Comparison of ENCODE assay signal across 8 cellular contexts in genomic region chr20:36574278-36575065, GRCh38. TPM values are rescaled to one million over a fixed set of nuclear protein-coding genes. Genes with fewer than 3 reads are reported as not detected.
DNase-seq lines count a peak whose midpoint lies in the region; ATAC-seq and TF ChIP-seq lines count a peak whose summit lies in the region.

No MANE protein-coding gene starts in this region.

- DNase-seq in AG08396 (ENCODE audit: low spot score) (peak; percentile 62), HCEC 1CT (peak; percentile 21), SK-N-MC (ENCODE audit: low read depth, low spot score) (no peak), hepatocyte (ENCODE audit: low spot score) (peak; percentile 78), gastrocnemius medialis (no peak), G401 (ENCODE audit: low spot score) (no peak), DMS153 treated with DMSO at 0.1 percent for 48 hours (lab: John Stamatoyannopoulos, UW; ENCODE audit: unreplicated experiment) (no peak)
- peak; percentile 32 for DNase-seq in activated naive CD8-positive, alpha-beta T cell treated with anti-CD3 and anti-CD28 coated beads, Interleukin-2, amount 50 U/mL, for 16 hours (ENCODE audit: low read depth, low spot score)

- TF ChIP-seq CTCF in hepatocyte (IDR thresholded peaks at IDR 0.05; ENCODE audit: poor library complexity) (no peak), gastrocnemius medialis (IDR thresholded peaks at IDR 0.05 in 4 of 5, conservative IDR thresholded peaks at IDR 0.05 in 1 of 5) (no peak)

- peak in 1 of 2 donors; percentile 23 for ATAC-seq in gastrocnemius medialis

- peak overlapping the region; percentile 78 for H2AFZ ChIP-seq in hepatocyte

- peak overlapping the region; percentile 93 for H3K27ac ChIP-seq in SK-N-MC
- peak overlapping the region; percentile 96 for H3K27ac ChIP-seq in hepatocyte
- peak overlapping the region; percentile 69 to 83 (median 75) for H3K27ac ChIP-seq in gastrocnemius medialis

- H3K27me3 ChIP-seq in hepatocyte = no peaks in the 10 kb centered on the region
- H3K27me3 ChIP-seq in gastrocnemius medialis = peaks cover 10 to 19% (median 16%) of the 10 kb centered on the region in 3 donors

- H3K4me2 ChIP-seq in hepatocyte = peak overlapping the region; percentile 90

- H3K4me1 ChIP-seq in hepatocyte (ENCODE audit: insufficient read depth) = peaks cover 27% of the 10 kb centered on the region
- peaks cover 7 to 18% of the 10 kb centered on the region in 2 donors for H3K4me1 ChIP-seq in gastrocnemius medialis

- peak overlapping the region; percentile 94 for H3K4me3 ChIP-seq in SK-N-MC
- H3K4me3 ChIP-seq in hepatocyte = peak overlapping the region; percentile 89
- H3K4me3 ChIP-seq in gastrocnemius medialis = peak overlapping the region; percentile 68 to 89 (median 72)

- no peaks in the 10 kb centered on the region for H3K9me2 ChIP-seq in hepatocyte (replicated peaks; ENCODE audit: insufficient read depth)

- H3K9me3 ChIP-seq in SK-N-MC (ENCODE audit: low read depth, low read length) = no peaks in the 10 kb centered on the region
- no peaks in the 10 kb centered on the region for H3K9me3 ChIP-seq in hepatocyte (ENCODE audit: low read depth)
- H3K9me3 ChIP-seq in gastrocnemius medialis = no peaks in the 10 kb centered on the region

- peak overlapping the region; percentile 94 for H3K9ac ChIP-seq in SK-N-MC (ENCODE audit: insufficient read length)

- 2% methylated on average over 52 of the region's 76 CpGs for WGBS in hepatocyte (ENCODE audit: low lambda C conversion rate, missing lambda C conversion rate)

- no peak for TF ChIP-seq POLR2A in gastrocnemius medialis (IDR thresholded peaks at IDR 0.05)

- H3K36me3 ChIP-seq in SK-N-MC (ENCODE audit: insufficient read depth, low read length) (peaks cover 22% of the 10 kb centered on the region), hepatocyte (replicated peaks; ENCODE audit: insufficient read depth, low read depth) (no peaks in the 10 kb centered on the region), gastrocnemius medialis (no peaks in the 10 kb centered on the region)

- H4K20me1 ChIP-seq in hepatocyte (ENCODE audit: insufficient read depth, poor library complexity, severe bottlenecking) = peaks cover 32% of the 10 kb centered on the region

- in situ Hi-C loops in gastrocnemius medialis (cut with MboI; ENCODE audit: low sequenced_read_pairs in 4 of 4) = loop anchor here in 1 of 4 donors (25.0 kb wide), 1 partner anchor 362 kb away; no protein-coding TSS in a partner anchor
- in situ Hi-C loops in G401 (cut with HindIII; ENCODE audit: low sequenced_read_pairs) = no loop called here

- intact Hi-C loops in gastrocnemius medialis (cut with DNase I; ENCODE audit: low total_unique reads) = loop anchor here (2.0 kb wide), 1 partner anchor 30 kb away; the partner anchor contains the start of gene RAB5IF

- peaks cover 58% of the 10 kb centered on the region for H3K79me2 ChIP-seq in hepatocyte

RNA-seq across cellular contexts. Expression of gene TGIF2, which starts 1.1 kb away (rescaled TPM):
- total RNA-seq in hepatocyte (27.0 and 30.6 TPM in 2 replicates), gastrocnemius medialis (1 to 10 TPM; 1.4 to 3.9 (median 1.4) TPM)
- 32.4 and 38.5 TPM in 2 replicates for polyA plus RNA-seq in hepatocyte
- 17.0 and 17.2 TPM in 2 replicates for total RNA-seq in G401 (2014; rRNA removed; shearing (Covaris generic))

RNA-seq across cellular contexts. Expression of gene RAB5IF, which starts 31.1 kb away (rescaled TPM):
- total RNA-seq in hepatocyte = 130 and 134 TPM in 2 replicates
- 198 and 202 TPM in 2 replicates for polyA plus RNA-seq in hepatocyte
- total RNA-seq in gastrocnemius medialis = 100 to 1,000 TPM; 215 to 768 (median 545) TPM
- 162 and 192 TPM in 2 replicates for total RNA-seq in G401 (2014; rRNA removed; shearing (Covaris generic))

RNA-seq across cellular contexts. Expression of gene MYL9, which starts 33.2 kb away (rescaled TPM):
- 31.8 and 46.0 TPM in 2 replicates for total RNA-seq in hepatocyte
- 169 and 175 TPM in 2 replicates for polyA plus RNA-seq in hepatocyte
- 10 to 100 TPM in 3 of 4 donors, 1 to 10 TPM in 1; 7.3 to 59.4 (median 20.8) TPM for total RNA-seq in gastrocnemius medialis
- total RNA-seq in G401 (2014; rRNA removed; shearing (Covaris generic)) = 28.2 and 41.4 TPM in 2 replicates

Comparison
In these comparisons a context has a peak if more than half of its experiments do, and no peak if none do; other contexts are left out.
1. DNase-seq: peak in AG08396 (single experiment), HCEC 1CT (single experiment), activated naive CD8-positive, alpha-beta T cell treated with anti-CD3 and anti-CD28 coated beads, Interleukin-2, amount 50 U/mL, for 16 hours (single experiment) and hepatocyte (single experiment); none in SK-N-MC (single experiment), gastrocnemius medialis (0 of 2), G401 (single experiment) and DMS153 treated with DMSO at 0.1 percent for 48 hours (single experiment).
2. Peak in every context shown above with its lines, with median percentiles within 50 percentile points of each other: H3K27ac ChIP-seq and H3K4me3 ChIP-seq.